Comparison of ENCODE assay signal across 10 cellular contexts in genomic region chr6:138088307-138088744, GRCh38. TPM values are rescaled to one million over a fixed set of nuclear protein-coding genes. Genes with fewer than 3 reads are reported as not detected.
A peak's percentile ranks its signal among the peaks of the same experiment; 100 is the strongest.
DNase-seq lines count a peak whose midpoint lies in the region; ATAC-seq and TF ChIP-seq lines count a peak whose summit lies in the region.
"Had no signal": no experiment of that assay in that cellular context is flagged by ENCODE, and none has a peak within 500 bp of the region (broad histone marks: within the 10 kb centered on the region; RNA-seq: fewer than 3 reads in every experiment).

No MANE protein-coding gene starts in this region.

- DNase-seq in HCEC 1CT (peak; percentile 94), Panc1 (ENCODE audit: low read depth, low spot score) (peak; percentile 86), fibroblast of pulmonary artery (ENCODE audit: low read depth) (peak; percentile 55), stromal cell of bone marrow (ENCODE audit: low read depth) (peak; percentile 76), hippocampal formation (lab: John Stamatoyannopoulos, UW) (no peak), NK-92 (lab: John Stamatoyannopoulos, UW; ENCODE audit: unreplicated experiment) (no peak)
- no peak for DNase-seq in activated CD8-positive, alpha-beta memory T cell treated with anti-CD3 and anti-CD28 coated beads, Interleukin-2, amount 50 U/mL, for 48 hours
- DNase-seq: activated CD8-positive, alpha-beta T cell treated with anti-CD3 and anti-CD28 coated beads, Interleukin-2, amount 10 ng/mL, durations not matched to agents 7 days and 5 days; psoas muscle had no signal

- no peak for TF ChIP-seq CTCF in Panc1 (IDR thresholded peaks at IDR 0.05)
- no peak for TF ChIP-seq CTCF in fibroblast of pulmonary artery (IDR thresholded peaks at IDR 0.05; ENCODE audit: low read length, missing control alignments)

- H3K4me1 ChIP-seq in Panc1 (ENCODE audit: control insufficient read depth, insufficient read depth, low read length): peaks cover 76% of the 10 kb centered on the region
- H3K4me1 ChIP-seq: psoas muscle had no signal

- peak overlapping the region; percentile 100 for H3K27ac ChIP-seq in Panc1 (ENCODE audit: low read length)
- H3K27ac ChIP-seq: psoas muscle had no signal

- POLR2A ChIA-PET in Panc1 (lab: Charles Lee): no interaction called here

- ATAC-seq in Panc1: peak; percentile 75
- ATAC-seq: activated CD8-positive, alpha-beta T cell treated with anti-CD3 and anti-CD28 coated beads, Interleukin-2, amount 10 ng/mL, durations not matched to agents 7 days and 5 days had no signal

- intact Hi-C loops in Panc1 (cut with micrococcal nuclease; ENCODE audit: unreplicated experiment): loop anchor here (2.0 to 5.0 kb wide), 2 partner anchors 18 to 86 kb away; partner anchors contain the start of gene PERP

- no TSS peak for BruUV-seq in Panc1 (replicated peaks; lab: Mats Ljungman, UMichigan)

- CTCF ChIA-PET in Panc1 (lab: Charles Lee): no interaction called here

- H3K9me3 ChIP-seq in Panc1 (ENCODE audit: control insufficient read depth, insufficient read depth, low read depth, low read length): no peaks in the 10 kb centered on the region
- H3K9me3 ChIP-seq: psoas muscle, thyroid gland had no signal

- peaks cover 27% of the 10 kb centered on the region for H3K36me3 ChIP-seq in Panc1 (ENCODE audit: control insufficient read depth, insufficient read depth, low read length)
- H3K36me3 ChIP-seq: thyroid gland had no signal

- H3K27me3 ChIP-seq in Panc1 (ENCODE audit: control insufficient read depth, insufficient read depth, low read length): no peaks in the 10 kb centered on the region
- H3K27me3 ChIP-seq: thyroid gland had no signal

- H3K4me3 ChIP-seq in Panc1 (ENCODE audit: low read depth in 2 of 2, low read length in 2 of 2): peak overlapping the region in 1 of 2 experiments; percentile 26; a peak in 2 of 4 replicates
- H3K4me3 ChIP-seq in fibroblast of pulmonary artery (replicated peaks; ENCODE audit: low read depth, low read length): no peak overlapping the region
- H3K4me3 ChIP-seq: psoas muscle, thyroid gland had no signal

- in situ Hi-C loops in Panc1 (cut with HindIII; ENCODE audit: low pct_unique_long_range_greater_than_20kb, low sequenced_read_pairs): no loop called here

RNA-seq across cellular contexts. Expression of gene PERP, which starts 18.9 kb away (rescaled TPM):
- 348 TPM for total RNA-seq in Panc1 (2021; ENCODE audit: unreplicated experiment)
- 249 TPM for polyA plus RNA-seq in Panc1 (2012; ENCODE audit: insufficient read length)

Comparison
In these comparisons a context has a peak if more than half of its experiments do, and no peak if none do; other contexts are left out.
1. DNase-seq: peak in HCEC 1CT (single experiment), Panc1 (single experiment), fibroblast of pulmonary artery (single experiment) and stromal cell of bone marrow (single experiment); none in hippocampal formation (0 of 2), NK-92 (single experiment) and activated CD8-positive, alpha-beta memory T cell treated with anti-CD3 and anti-CD28 coated beads, Interleukin-2, amount 50 U/mL, for 48 hours (single experiment).